ENCODE assay signal across 19 cellular contexts in genomic region chr5:178426326-178427130, GRCh38.
"Had no signal": no experiment of that assay in that cellular context is flagged by ENCODE, and none has a peak within 500 bp of the region (broad histone marks: within the 10 kb centered on the region; RNA-seq: fewer than 3 reads in every experiment).

No MANE protein-coding gene starts in this region.

- H3K27ac Mint-ChIP-seq: activated CD4-positive, alpha-beta T cell treated with anti-CD3 and anti-CD28 coated beads for 36 hours; activated CD8-positive, alpha-beta T cell treated with anti-CD3 and anti-CD28 coated beads, Interleukin-2, amount 10 ng/mL, durations not matched to agents 7 days and 5 days; effector memory CD8-positive, alpha-beta T cell; naive B cell; T-helper 2 cell treated with Interferon-gamma antibody and Interleukin-4, amounts not matched to agents 5 μg/mL and 100 μg/mL, for 36 hours had no signal

- DNase-seq: activated CD4-positive, alpha-beta T cell treated with anti-CD3 and anti-CD28 coated beads for 36 hours; activated CD8-positive, alpha-beta T cell treated with anti-CD3 and anti-CD28 coated beads, Interleukin-2, amount 10 ng/mL, durations not matched to agents 7 days and 5 days; activated naive CD4-positive, alpha-beta T cell treated with anti-CD3 and anti-CD28 coated beads, Interleukin-2, amount 50 U/mL, for 16 hours; body of pancreas; central memory CD4-positive, alpha-beta T cell; effector memory CD8-positive, alpha-beta T cell; naive B cell; nucleus accumbens; psoas muscle; stimulated activated CD4-positive, alpha-beta T cell treated with anti-CD3 and anti-CD28 coated beads, Interleukin-1b, Interleukin-23, amount 100 ng/mL, for 48 hours; stimulated activated naive CD4-positive, alpha-beta T cell; SW 1271 had no signal

- H3K9me3 Mint-ChIP-seq: effector memory CD8-positive, alpha-beta T cell; T-helper 2 cell treated with Interferon-gamma antibody and Interleukin-4, amounts not matched to agents 5 μg/mL and 100 μg/mL, for 36 hours had no signal

- H3K4me3 ChIP-seq: adrenal gland, body of pancreas, gastroesophageal sphincter, psoas muscle, right lobe of liver, spleen, upper lobe of left lung had no signal

- H3K9me3 ChIP-seq: adrenal gland, body of pancreas, psoas muscle, right lobe of liver, upper lobe of left lung had no signal

- H3K4me1 ChIP-seq: adrenal gland had no signal

- H3K27me3 ChIP-seq: adrenal gland, body of pancreas, gastroesophageal sphincter, right lobe of liver, spleen, upper lobe of left lung had no signal

- H3K4me3 Mint-ChIP-seq: activated CD4-positive, alpha-beta T cell treated with anti-CD3 and anti-CD28 coated beads for 36 hours; activated CD8-positive, alpha-beta T cell treated with anti-CD3 and anti-CD28 coated beads, Interleukin-2, amount 10 ng/mL, durations not matched to agents 7 days and 5 days; effector memory CD8-positive, alpha-beta T cell; naive B cell; T-helper 2 cell treated with Interferon-gamma antibody and Interleukin-4, amounts not matched to agents 5 μg/mL and 100 μg/mL, for 36 hours had no signal

- ATAC-seq: activated CD4-positive, alpha-beta T cell treated with anti-CD3 and anti-CD28 coated beads for 36 hours; activated CD8-positive, alpha-beta T cell treated with anti-CD3 and anti-CD28 coated beads, Interleukin-2, amount 10 ng/mL, durations not matched to agents 7 days and 5 days; body of pancreas; effector memory CD8-positive, alpha-beta T cell; gastroesophageal sphincter; psoas muscle; right lobe of liver had no signal

- H3K4me1 Mint-ChIP-seq: activated CD4-positive, alpha-beta T cell treated with anti-CD3 and anti-CD28 coated beads for 36 hours; naive B cell had no signal

- H3K27ac ChIP-seq: adrenal gland, body of pancreas, epithelial cell of prostate, gastroesophageal sphincter, psoas muscle, right lobe of liver, upper lobe of left lung had no signal

- H3K27me3 Mint-ChIP-seq: activated CD4-positive, alpha-beta T cell treated with anti-CD3 and anti-CD28 coated beads for 36 hours had no signal

- H3K36me3 Mint-ChIP-seq: naive B cell had no signal

- H3K36me3 ChIP-seq: adrenal gland, gastroesophageal sphincter, right lobe of liver, spleen, upper lobe of left lung had no signal
